16 cellular contexts compared by ENCODE assay signal in the genomic region with DNA sequence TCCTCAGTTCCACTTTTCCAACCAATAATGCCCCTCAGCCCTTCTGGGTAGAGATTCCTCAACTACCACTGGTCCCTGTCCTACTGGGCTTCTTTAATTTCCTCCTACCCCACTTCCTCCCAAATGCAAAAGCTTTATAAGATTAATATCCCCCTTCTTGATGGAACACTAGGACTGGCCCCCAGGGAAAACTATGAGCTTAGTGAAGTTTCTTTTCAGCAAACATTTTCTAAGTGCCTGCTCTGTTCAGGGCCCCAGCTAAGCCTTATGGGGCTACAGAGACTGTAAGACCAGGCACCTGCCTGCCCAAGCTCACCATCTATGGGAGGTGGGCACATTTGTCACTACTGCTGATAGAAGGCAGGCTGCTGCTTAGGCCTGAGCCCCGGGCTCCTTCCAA.
A peak's percentile ranks its signal among the peaks of the same experiment; 100 is the strongest.
DNase-seq lines count a peak whose midpoint lies in the region; ATAC-seq and TF ChIP-seq lines count a peak whose summit lies in the region.
"Had no signal": no experiment of that assay in that cellular context is flagged by ENCODE, and none has a peak within 500 bp of the region (broad histone marks: within the 10 kb centered on the region; RNA-seq: fewer than 3 reads in every experiment).

No MANE protein-coding gene starts in this region.

- H3K9me3 ChIP-seq in tibial nerve, result no peaks in the 10 kb centered on the region

- H3K27ac ChIP-seq in caudate nucleus (ENCODE audit: low read depth, low read length), result peak overlapping the region; percentile 11
- H3K27ac ChIP-seq in tibial nerve, result peak overlapping the region in 2 of 4 donors; percentile 68 to 80
- H3K27ac ChIP-seq: 22Rv1, HL-60 had no signal

- no peaks in the 10 kb centered on the region for H3K36me3 ChIP-seq in tibial nerve

- WGBS in tibial nerve, 2 donors, result 25% methylated on average over 1 of the region's 1 CpG

- ATAC-seq in GM19035 (IDR thresholded peaks at IDR 0.05; ENCODE audit: unreplicated experiment) (no peak), GM21737 (IDR thresholded peaks at IDR 0.05; ENCODE audit: unreplicated experiment) (no peak)
- ATAC-seq: SK-N-SH treated with all-trans-retinoic acid at 6 μM for 48 hours had no signal

- H3K27me3 ChIP-seq in tibial nerve, result no peaks in the 10 kb centered on the region

- no peaks in the 10 kb centered on the region for H3K36me3 Mint-ChIP-seq in nephron (ENCODE audit: low read depth)

- H3K4me3 ChIP-seq in tibial nerve, result no peak overlapping the region

- peaks cover 39% of the 10 kb centered on the region for H3K27me3 Mint-ChIP-seq in nephron (ENCODE audit: low read depth)

- peaks cover 67% of the 10 kb centered on the region for H3K4me1 Mint-ChIP-seq in nephron

- TF ChIP-seq CTCF in nephron (IDR thresholded peaks at IDR 0.05; ENCODE audit: unreplicated experiment in 3 of 3) (no peak), tibial nerve (IDR thresholded peaks at IDR 0.05) (no peak)

- no peaks in the 10 kb centered on the region for H3K9me3 Mint-ChIP-seq in nephron

- peak; percentile 63 for DNase-seq in NCI-H82 (lab: John Stamatoyannopoulos, UW)
- DNase-seq in NCI-H82 treated with DMSO at 0.1 percent for 48 hours (lab: John Stamatoyannopoulos, UW; ENCODE audit: unreplicated experiment), result no peak
- DNase-seq in caudate nucleus (lab: John Stamatoyannopoulos, UW), result no peak
- no peak for DNase-seq in tibial nerve (ENCODE audit: low spot score in 2 of 2)
- DNase-seq: ACHN, Calu3, NCI-H187 treated with DMSO at 0.1 percent for 48 hours, NCI-H2171 treated with DMSO at 0.1 percent for 48 hours, NCI-H345, NCI-H510A treated with DMSO at 0.1 percent for 48 hours had no signal

- no peak for TF ChIP-seq EP300 in tibial nerve (IDR thresholded peaks at IDR 0.05)

- no peak for TF ChIP-seq POLR2A in tibial nerve (IDR thresholded peaks at IDR 0.05)

- H3K4me1 ChIP-seq in tibial nerve, result peaks cover 0 to 29% (median 15%) of the 10 kb centered on the region in 4 donors

- H3K4me3 Mint-ChIP-seq in nephron, result peak overlapping the region in 1 of 3 experiments; percentile 3

- H3K27ac Mint-ChIP-seq in nephron, result peak overlapping the region; percentile 5 to 50 (median 10)
